In the genomic region with DNA sequence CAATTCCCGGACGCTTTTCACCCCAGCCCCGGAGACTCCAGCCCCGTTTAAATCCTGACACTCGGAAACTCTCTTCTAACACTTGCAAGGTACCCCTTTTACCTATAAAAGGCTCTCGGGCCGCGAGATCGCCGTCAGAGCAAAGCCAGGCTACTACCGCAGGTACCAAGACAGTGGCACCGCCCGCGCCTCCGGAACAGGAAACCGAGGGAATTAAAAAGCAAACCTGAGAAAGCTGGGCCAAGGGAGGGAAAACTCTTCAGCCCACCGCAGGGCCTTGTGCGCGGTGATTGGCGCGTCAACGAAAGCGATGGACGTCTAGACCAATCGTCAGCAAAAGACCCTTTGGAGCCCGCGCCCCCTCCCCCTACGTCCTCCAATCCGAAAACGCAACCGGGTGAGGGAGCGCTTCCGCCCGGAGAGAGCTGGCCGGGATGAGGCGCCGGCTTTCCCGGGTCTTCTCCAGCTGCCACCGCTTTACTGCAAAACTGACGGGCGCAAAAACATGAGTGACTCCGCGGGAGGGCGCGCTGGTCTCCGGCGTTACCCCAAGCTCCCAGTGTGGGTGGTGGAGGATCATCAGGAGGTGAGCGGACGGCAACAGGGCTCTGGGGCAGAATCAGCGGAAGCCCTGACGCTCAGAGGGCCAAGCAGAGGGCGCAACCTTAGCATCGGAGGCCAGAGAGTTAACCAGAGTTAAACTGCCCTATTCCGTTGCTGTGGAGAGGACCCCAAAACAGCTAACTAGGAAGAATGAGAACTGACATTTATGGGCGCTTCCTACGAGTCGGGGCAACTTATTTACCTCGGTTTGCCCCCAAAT, we compare ENCODE assay signal across 8 cellular contexts. TPM values are rescaled to one million over a fixed set of nuclear protein-coding genes. Genes with fewer than 3 reads are reported as not detected.
DNase-seq lines count a peak whose midpoint lies in the region; ATAC-seq and TF ChIP-seq lines count a peak whose summit lies in the region.

A gene (plus strand): TSS at position 414 of the 823 bp plus-strand sequence. CDS start 92 bp downstream, at position 506.
A gene with protein sequence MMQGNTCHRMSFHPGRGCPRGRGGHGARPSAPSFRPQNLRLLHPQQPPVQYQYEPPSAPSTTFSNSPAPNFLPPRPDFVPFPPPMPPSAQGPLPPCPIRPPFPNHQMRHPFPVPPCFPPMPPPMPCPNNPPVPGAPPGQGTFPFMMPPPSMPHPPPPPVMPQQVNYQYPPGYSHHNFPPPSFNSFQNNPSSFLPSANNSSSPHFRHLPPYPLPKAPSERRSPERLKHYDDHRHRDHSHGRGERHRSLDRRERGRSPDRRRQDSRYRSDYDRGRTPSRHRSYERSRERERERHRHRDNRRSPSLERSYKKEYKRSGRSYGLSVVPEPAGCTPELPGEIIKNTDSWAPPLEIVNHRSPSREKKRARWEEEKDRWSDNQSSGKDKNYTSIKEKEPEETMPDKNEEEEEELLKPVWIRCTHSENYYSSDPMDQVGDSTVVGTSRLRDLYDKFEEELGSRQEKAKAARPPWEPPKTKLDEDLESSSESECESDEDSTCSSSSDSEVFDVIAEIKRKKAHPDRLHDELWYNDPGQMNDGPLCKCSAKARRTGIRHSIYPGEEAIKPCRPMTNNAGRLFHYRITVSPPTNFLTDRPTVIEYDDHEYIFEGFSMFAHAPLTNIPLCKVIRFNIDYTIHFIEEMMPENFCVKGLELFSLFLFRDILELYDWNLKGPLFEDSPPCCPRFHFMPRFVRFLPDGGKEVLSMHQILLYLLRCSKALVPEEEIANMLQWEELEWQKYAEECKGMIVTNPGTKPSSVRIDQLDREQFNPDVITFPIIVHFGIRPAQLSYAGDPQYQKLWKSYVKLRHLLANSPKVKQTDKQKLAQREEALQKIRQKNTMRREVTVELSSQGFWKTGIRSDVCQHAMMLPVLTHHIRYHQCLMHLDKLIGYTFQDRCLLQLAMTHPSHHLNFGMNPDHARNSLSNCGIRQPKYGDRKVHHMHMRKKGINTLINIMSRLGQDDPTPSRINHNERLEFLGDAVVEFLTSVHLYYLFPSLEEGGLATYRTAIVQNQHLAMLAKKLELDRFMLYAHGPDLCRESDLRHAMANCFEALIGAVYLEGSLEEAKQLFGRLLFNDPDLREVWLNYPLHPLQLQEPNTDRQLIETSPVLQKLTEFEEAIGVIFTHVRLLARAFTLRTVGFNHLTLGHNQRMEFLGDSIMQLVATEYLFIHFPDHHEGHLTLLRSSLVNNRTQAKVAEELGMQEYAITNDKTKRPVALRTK (N-terminal part only) (minus strand): TSS at position 206 of the 823 bp plus-strand sequence. CDS start 3,034 bp downstream, outside the sequence.

- H3K27me3 ChIP-seq in adipocyte (replicated peaks; ENCODE audit: control insufficient read depth, insufficient read depth, low read length): no peaks in the 10 kb centered on the region
- H3K27me3 ChIP-seq in heart left ventricle: no peaks in the 10 kb centered on the region

- 0 to 1% (median 0%) methylated on average over 38 to 58 of the region's 58 CpGs for WGBS in heart left ventricle, 4 donors

- peak; percentile 95 for DNase-seq in NCI-H1436 (lab: John Stamatoyannopoulos, UW)
- peak; percentile 87 for DNase-seq in T follicular helper cell (ENCODE audit: low read depth)
- peak; percentile 99 for DNase-seq in adipocyte (ENCODE audit: low read depth)
- DNase-seq in heart left ventricle: peak; percentile 96 to 97 (median 96)
- DNase-seq in pons (ENCODE audit: low spot score): peak; percentile 96
- peak; percentile 93 for DNase-seq in type B pancreatic cell (ENCODE audit: extremely low spot score, unreplicated experiment)

- peak within 1 kb of the TSS; percentile 90 for H3K9ac ChIP-seq in adipocyte (ENCODE audit: low read length)

- peak within 1 kb of the TSS in 11 of 12 donors; percentile 65 to 85 (median 75) for H3K27ac ChIP-seq in heart left ventricle

- TF ChIP-seq CTCF in GM12875 (IDR thresholded peaks at IDR 0.05; ENCODE audit: borderline replicate concordance, insufficient read depth, low read depth, low read length) (no peak), heart left ventricle (IDR thresholded peaks at IDR 0.05) (peak in 6 of 12 donors; percentile 9 to 32 (median 17)), type B pancreatic cell (conservative IDR thresholded peaks at IDR 0.05) (peak; percentile 12)

- H3K4me3 ChIP-seq in GM12875 (ENCODE audit: low read depth, low read length): peak within 1 kb of the TSS; percentile 70
- H3K4me3 ChIP-seq in adipocyte (ENCODE audit: low read length): peak within 1 kb of the TSS; percentile 94
- peak within 1 kb of the TSS; percentile 47 to 94 (median 82) for H3K4me3 ChIP-seq in heart left ventricle

- H3K27me3 Mint-ChIP-seq in type B pancreatic cell: no peaks in the 10 kb centered on the region

- H3K36me3 ChIP-seq in adipocyte (ENCODE audit: control insufficient read depth, insufficient read depth, low read length, severe bottlenecking) (peaks cover 53% of the 10 kb centered on the region), heart left ventricle (peaks cover 0 to 59% (median 49%) of the 10 kb centered on the region in 9 donors)

- peak within 1 kb of the TSS; percentile 98 for H3K4me3 Mint-ChIP-seq in type B pancreatic cell

- peaks cover 30% of the 10 kb centered on the region for H3K36me3 Mint-ChIP-seq in type B pancreatic cell

- intact Hi-C loops in heart left ventricle (cut with DNase I): no loop called here

- peak within 1 kb of the TSS; percentile 91 for H3K27ac Mint-ChIP-seq in type B pancreatic cell

- peak in 1 of 2 donors; percentile 80 for TF ChIP-seq POLR2A in heart left ventricle (IDR thresholded peaks at IDR 0.05)

- no peaks in the 10 kb centered on the region for H3K9me3 ChIP-seq in adipocyte (ENCODE audit: control insufficient read depth, low read length)
- no peaks in the 10 kb centered on the region for H3K9me3 ChIP-seq in heart left ventricle

- ATAC-seq in HG02798 (IDR thresholded peaks at IDR 0.05; ENCODE audit: poor library complexity, unreplicated experiment): peak; percentile 96
- peak; percentile 99 for ATAC-seq in heart left ventricle

- H3K4me1 Mint-ChIP-seq in type B pancreatic cell (ENCODE audit: unreplicated experiment): peaks cover 27% of the 10 kb centered on the region

- no peaks in the 10 kb centered on the region for H3K9me3 Mint-ChIP-seq in type B pancreatic cell

- H3K4me1 ChIP-seq in adipocyte (ENCODE audit: control insufficient read depth, insufficient read depth, low read length) (peaks cover 24% of the 10 kb centered on the region), heart left ventricle (peaks cover 8 to 32% (median 26%) of the 10 kb centered on the region in 12 donors)

RNA-seq across cellular contexts. Expression of the first gene that starts in this region (rescaled TPM):
- 10 to 100 TPM; 19.4 to 28.9 (median 25.8) TPM for total RNA-seq in heart left ventricle
- 10 to 100 TPM in 1 of 2 donors, 1 to 10 TPM in 1; 8.5 to 22.1 TPM for polyA plus RNA-seq in heart left ventricle
- total RNA-seq in type B pancreatic cell (ENCODE audit: low replicate concordance): 21.7 and 28.1 TPM in 2 replicates

RNA-seq across cellular contexts. Expression of the second gene that starts in this region (rescaled TPM):
- total RNA-seq in heart left ventricle (10 to 100 TPM; 19.3 to 55.6 (median 33.2) TPM), type B pancreatic cell (ENCODE audit: low replicate concordance) (81.7 and 97.3 TPM in 2 replicates)
- polyA plus RNA-seq in heart left ventricle: 10 to 100 TPM; 25.5 to 37.3 TPM

Comparison
In these comparisons a context has a peak if more than half of its experiments do, and no peak if none do; other contexts are left out.
1. Peak in every context shown above with its lines: DNase-seq, ATAC-seq, H3K4me3 ChIP-seq and H3K27ac ChIP-seq.